ENCODE assay signal across 9 cellular contexts in the genomic region with DNA sequence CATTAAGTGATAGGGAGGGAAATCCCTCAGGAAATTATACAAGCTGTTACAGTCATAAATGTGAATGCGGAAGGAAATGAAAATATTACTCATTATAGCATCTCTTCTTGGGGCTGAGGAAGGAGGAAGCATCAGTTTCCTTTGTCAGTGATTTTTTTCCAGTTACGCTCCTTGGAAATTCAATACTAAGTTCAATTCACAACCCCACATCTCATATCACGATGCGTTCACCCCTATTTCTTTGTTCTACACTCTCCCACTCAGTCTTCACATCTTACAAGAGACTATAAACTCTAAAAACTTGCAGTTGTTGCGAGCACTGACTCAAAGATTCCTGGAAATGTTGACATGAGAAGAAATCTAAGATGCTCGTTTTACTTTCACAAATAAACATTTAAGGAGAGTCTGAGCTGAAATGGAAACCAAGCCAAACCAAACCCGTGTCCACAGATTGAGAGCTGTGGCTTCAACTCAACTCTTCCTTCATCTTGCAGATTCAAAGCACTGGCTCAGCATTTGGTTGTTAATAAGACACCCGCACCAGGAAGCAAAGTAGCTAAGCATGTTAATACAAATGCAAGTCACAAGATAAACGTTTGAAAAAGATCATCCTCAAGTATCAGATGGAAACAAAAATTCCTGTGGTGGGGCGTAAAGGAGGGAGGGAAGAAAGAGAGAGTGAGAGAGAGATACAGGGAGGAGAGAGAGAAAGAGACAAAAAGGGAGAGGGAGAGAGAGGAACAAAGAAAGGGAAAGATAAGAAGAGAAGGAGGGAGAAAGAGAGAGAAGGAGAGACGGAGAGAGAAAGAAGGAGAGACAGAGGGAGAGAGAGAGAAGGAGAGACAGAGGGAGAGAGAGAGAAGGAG.
DNase-seq lines count a peak whose midpoint lies in the region; ATAC-seq, FAIRE-seq and TF ChIP-seq lines count a peak whose summit lies in the region.
"Had no signal": no experiment of that assay in that cellular context is flagged by ENCODE, and none has a peak within 500 bp of the region (broad histone marks: within the 10 kb centered on the region; RNA-seq: fewer than 3 reads in every experiment).

No MANE protein-coding gene starts in this region.

- no peak overlapping the region for H3K23ac ChIP-seq in mesendoderm (ENCODE audit: low read length)

- no peak overlapping the region for H2BK120ac ChIP-seq in mesendoderm (ENCODE audit: low read depth, low read length)

- TF ChIP-seq CTCF in uterus (IDR thresholded peaks at IDR 0.05) = no peak

- no peak for ATAC-seq in GM18867 (IDR thresholded peaks at IDR 0.05; ENCODE audit: unreplicated experiment)

- no peaks in the 10 kb centered on the region for H3K79me2 ChIP-seq in mesendoderm (ENCODE audit: control insufficient read depth, insufficient read depth, low read length)

- no peak overlapping the region for H4K5ac ChIP-seq in mesendoderm (ENCODE audit: low read length)

- no peak overlapping the region for H3K4ac ChIP-seq in mesendoderm (ENCODE audit: low read depth, low read length)

- H3K4me2 ChIP-seq in mesendoderm (ENCODE audit: low read length) = no peak overlapping the region

- H3K4me1 ChIP-seq in mesendoderm (ENCODE audit: control insufficient read depth, low read depth, low read length) (peaks cover 4% of the 10 kb centered on the region), uterus (no peaks in the 10 kb centered on the region)

- no peaks in the 10 kb centered on the region for H3K79me1 ChIP-seq in mesendoderm (ENCODE audit: low read length)

- no peak overlapping the region for H2BK5ac ChIP-seq in mesendoderm (ENCODE audit: low read length)

- TF ChIP-seq POLR2A in uterus (IDR thresholded peaks at IDR 0.05) (no peak), GM12892 (IDR thresholded peaks at IDR 0.05; ENCODE audit: low read depth, low read length) (no peak)

- H3K4me3 ChIP-seq in mesendoderm (ENCODE audit: low read length) (no peak overlapping the region), uterus (no peak overlapping the region)

- H4K8ac ChIP-seq in mesendoderm (ENCODE audit: low read depth, low read length) = no peak overlapping the region

- no peak overlapping the region for H3K9ac ChIP-seq in mesendoderm (ENCODE audit: low read length)

- intact Hi-C loops in uterus (cut with DNase I; ENCODE audit: low total_unique reads) = no loop called here

- no peak for FAIRE-seq in GM12892 (lab: Jason Lieb, UNC)

- no peak overlapping the region for H2BK15ac ChIP-seq in mesendoderm (replicated peaks; ENCODE audit: low read depth)

- H3K56ac ChIP-seq in mesendoderm (ENCODE audit: low read length) = peak overlapping the region; percentile 15

- no peak overlapping the region for H3K18ac ChIP-seq in mesendoderm (ENCODE audit: low read length)

- no peaks in the 10 kb centered on the region for H3K9me3 ChIP-seq in uterus

- no CpG with 5 or more reads among the region's 11 CpGs for WGBS in mesendoderm (ENCODE audit: extremely low coverage, insufficient coverage, low lambda C conversion rate)

- no peaks in the 10 kb centered on the region for H3K27me3 ChIP-seq in mesendoderm (ENCODE audit: insufficient read depth, low read length, poor library complexity)
- H3K27me3 ChIP-seq in uterus = no peaks in the 10 kb centered on the region

- H2AK5ac ChIP-seq in mesendoderm (ENCODE audit: low read length) = no peak overlapping the region

- H3K27ac ChIP-seq in mesendoderm (ENCODE audit: low read depth, low read length) (no peak overlapping the region), uterus (peak overlapping the region; percentile 66 to 71)

- no peaks in the 10 kb centered on the region for H3K36me3 ChIP-seq in mesendoderm (ENCODE audit: control insufficient read depth, insufficient read depth, low read length)
- H3K36me3 ChIP-seq in uterus = no peaks in the 10 kb centered on the region

- DNase-seq in stimulated activated CD4-positive, alpha-beta T cell treated with anti-CD3 and anti-CD28 coated beads, Interleukin-4, amount 100 ng/mL, for 24 hours = peak; percentile 7
- no peak for DNase-seq in stimulated activated CD4-positive, alpha-beta T cell treated with anti-CD3 and anti-CD28 coated beads, Interleukin-4, amount 100 ng/mL, for 4 hours
- peak; percentile 63 for DNase-seq in brain pericyte (ENCODE audit: low read depth, low spot score)
- DNase-seq in mesendoderm = no peak
- no peak for DNase-seq in uterus
- no peak for DNase-seq in midbrain (lab: John Stamatoyannopoulos, UW)
- no peak for DNase-seq in GM12892 (ENCODE audit: insufficient read length)
- DNase-seq: activated gamma-delta T cell treated with Interleukin-2 at 50 U/mL for 16 hours had no signal

Comparison
In these comparisons a context has a peak if more than half of its experiments do, and no peak if none do; other contexts are left out.
1. DNase-seq: peak in stimulated activated CD4-positive, alpha-beta T cell treated with anti-CD3 and anti-CD28 coated beads, Interleukin-4, amount 100 ng/mL, for 24 hours (single experiment) and brain pericyte (single experiment); none in stimulated activated CD4-positive, alpha-beta T cell treated with anti-CD3 and anti-CD28 coated beads, Interleukin-4, amount 100 ng/mL, for 4 hours (0 of 2), mesendoderm (single experiment), uterus (0 of 2), midbrain (single experiment) and GM12892 (single experiment).